ENCODE assay signal across 8 cellular contexts in the genomic region with DNA sequence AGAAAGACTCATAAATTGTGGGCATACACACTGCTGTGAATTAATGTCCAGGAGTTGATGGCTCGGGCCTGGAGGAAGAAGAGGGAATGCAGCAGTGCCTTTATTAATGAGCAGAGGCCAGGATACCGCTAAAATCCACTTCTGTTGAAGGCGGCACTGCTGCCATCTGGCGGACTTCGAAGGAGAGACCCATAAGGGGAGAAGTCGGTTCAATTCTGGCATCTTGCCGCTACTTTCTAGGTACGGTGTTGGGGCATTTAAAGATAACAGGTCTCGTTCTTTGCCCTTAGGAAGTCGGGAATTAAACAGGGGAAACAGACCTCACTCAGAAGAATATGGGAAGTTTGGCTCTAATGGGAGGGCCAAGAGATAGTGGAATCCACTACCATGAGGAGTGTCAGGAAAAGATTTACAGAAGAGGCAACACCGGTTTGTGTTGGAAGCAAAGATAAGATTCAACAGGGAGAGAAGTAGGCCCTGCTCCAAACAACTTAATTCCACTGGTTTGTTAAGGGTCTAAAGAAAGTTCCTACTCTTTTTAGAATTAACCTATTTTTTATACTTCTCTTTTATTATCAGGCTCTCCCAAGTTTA.
A peak's percentile ranks its signal among the peaks of the same experiment; 100 is the strongest.
DNase-seq lines count a peak whose midpoint lies in the region; ATAC-seq and TF ChIP-seq lines count a peak whose summit lies in the region.

No MANE protein-coding gene starts in this region.

- CTCF ChIA-PET in mammary epithelial cell (lab: Charles Lee; ENCODE audit: low non-redundant PET) = no interaction called here

- no peaks in the 10 kb centered on the region for H4K20me1 ChIP-seq in mammary epithelial cell (ENCODE audit: insufficient read depth, low read length)

- ATAC-seq in GM21529 (IDR thresholded peaks at IDR 0.05; ENCODE audit: unreplicated experiment) (peak; percentile 86), right lobe of liver (peak; percentile 93 to 97 (median 95))

- intact Hi-C loops in mammary epithelial cell (cut with micrococcal nuclease) (loop anchor here (1.0 kb wide), 5 partner anchors 133 to 396 kb away; no protein-coding TSS in a partner anchor), right lobe of liver (cut with DNase I) (no loop called here), testis (cut with DNase I; ENCODE audit: low total_unique reads) (no loop called here)

- TF ChIP-seq POLR2A in right lobe of liver (IDR thresholded peaks at IDR 0.05) (no peak), testis (IDR thresholded peaks at IDR 0.05) (no peak)

- H3K4me3 ChIP-seq in mammary epithelial cell (replicated peaks in 1 of 3; ENCODE audit: insufficient read depth in 1 of 3, low read depth in 2 of 3, low read length in 3 of 3) (no peak overlapping the region), right lobe of liver (no peak overlapping the region), testis (no peak overlapping the region)

- H3K4me2 ChIP-seq in mammary epithelial cell (ENCODE audit: insufficient read depth, low read depth, low read length) = peak overlapping the region; percentile 19

- H3K79me2 ChIP-seq in mammary epithelial cell (ENCODE audit: insufficient read depth, low read length) = no peaks in the 10 kb centered on the region

- H3K9me3 ChIP-seq in mammary epithelial cell (replicated peaks; ENCODE audit: insufficient read depth, low read length) (no peaks in the 10 kb centered on the region), right lobe of liver (no peaks in the 10 kb centered on the region), testis (no peaks in the 10 kb centered on the region)

- H3K4me1 ChIP-seq in mammary epithelial cell (ENCODE audit: insufficient read depth, low read length) (no peaks in the 10 kb centered on the region), right lobe of liver (no peaks in the 10 kb centered on the region), testis (no peaks in the 10 kb centered on the region)

- peak; percentile 65 to 87 for TF ChIP-seq CTCF in mammary epithelial cell (conservative IDR thresholded peaks at IDR 0.05 in 1 of 2, IDR thresholded peaks at IDR 0.05 in 1 of 2; ENCODE audit: extremely low read depth in 1 of 2, insufficient read depth in 1 of 2, low read depth in 1 of 2, low read length in 2 of 2)
- TF ChIP-seq CTCF in right lobe of liver (IDR thresholded peaks at IDR 0.05) = peak; percentile 66 to 76 (median 75)
- TF ChIP-seq CTCF in testis (IDR thresholded peaks at IDR 0.05) = peak in 1 of 3 experiments; percentile 28

- H3K27ac ChIP-seq in mammary epithelial cell (ENCODE audit: insufficient read depth, low read depth, low read length) = no peak overlapping the region
- no peak overlapping the region for H3K27ac ChIP-seq in right lobe of liver
- no peak overlapping the region for H3K27ac ChIP-seq in testis

- no peaks in the 10 kb centered on the region for H3K36me3 ChIP-seq in mammary epithelial cell (ENCODE audit: insufficient read depth, low read length)
- no peaks in the 10 kb centered on the region for H3K36me3 ChIP-seq in right lobe of liver
- H3K36me3 ChIP-seq in testis (ENCODE audit: low read depth, missing control alignments) = no peaks in the 10 kb centered on the region

- WGBS in mammary epithelial cell (ENCODE audit: low coverage, missing lambda C conversion rate) = 3% methylated on average over 10 of the region's 11 CpGs
- 2% methylated on average over 11 of the region's 11 CpGs for WGBS in right lobe of liver (ENCODE audit: insufficient coverage, low coverage, low lambda C conversion rate, missing lambda C conversion rate)
- WGBS in testis, 2 donors = 13 to 18% methylated on average over 11 of the region's 11 CpGs

- dilution Hi-C loops in mammary epithelial cell (cut with HindIII; ENCODE audit: low sequenced_read_pairs) = no loop called here

- in situ Hi-C loops in SK-MEL-5 (cut with HindIII; ENCODE audit: low pct_unique_long_range_greater_than_20kb, low sequenced_read_pairs) = no loop called here
- in situ Hi-C loops in mammary epithelial cell (cut with MboI; ENCODE audit: low sequenced_read_pairs in 2 of 2) = loop anchor here in 1 of 2 donors (10.0 kb wide), 1 partner anchor 137 kb away; a partner anchor contains a TSS

- H2AFZ ChIP-seq in mammary epithelial cell (ENCODE audit: low read depth, low read length) = peak overlapping the region; percentile 80

- DNase-seq in NCI-H2107 (lab: John Stamatoyannopoulos, UW) (peak; percentile 0), NCI-H2107 treated with DMSO at 0.1 percent for 48 hours (lab: John Stamatoyannopoulos, UW; ENCODE audit: unreplicated experiment) (no peak), HuH-7.5 (ENCODE audit: low spot score) (peak; percentile 9), SK-MEL-5 (ENCODE audit: low read depth, low spot score) (peak; percentile 70), mammary epithelial cell (peak; percentile 52), right lobe of liver (peak; percentile 66 to 73 (median 71)), testis (peak; percentile 68)

- BruUV-seq in mammary epithelial cell (replicated peaks; lab: Mats Ljungman, UMichigan) = no TSS peak

- no peaks in the 10 kb centered on the region for H3K27me3 ChIP-seq in mammary epithelial cell (ENCODE audit: insufficient read depth, low read length)
- no peaks in the 10 kb centered on the region for H3K27me3 ChIP-seq in right lobe of liver
- H3K27me3 ChIP-seq in testis = no peaks in the 10 kb centered on the region

- no peak overlapping the region for H3K9ac ChIP-seq in mammary epithelial cell (ENCODE audit: insufficient read depth, low read length)
